ENCODE assay signal across 8 cellular contexts in genomic region chr1:221742555-221743415, GRCh38. TPM values are rescaled to one million over a fixed set of nuclear protein-coding genes. Genes with fewer than 3 reads are reported as not detected.
DNase-seq lines count a peak whose midpoint lies in the region; ATAC-seq and FAIRE-seq lines count a peak whose summit lies in the region.

No MANE protein-coding gene starts in this region.

- H3K4me1 Mint-ChIP-seq in central memory CD8-positive, alpha-beta T cell = peaks cover 12% of the 10 kb centered on the region

- no peak overlapping the region for H3K27ac Mint-ChIP-seq in central memory CD8-positive, alpha-beta T cell (ENCODE audit: low read depth)

- DNase-seq in A172 (ENCODE audit: low spot score) (peak; percentile 65), GM18507 (ENCODE audit: extremely low spot score, insufficient read length, low read depth) (no peak), NCI-H2171 treated with DMSO at 0.1 percent for 48 hours (lab: John Stamatoyannopoulos, UW) (peak; percentile 38), left lobe of liver (ENCODE audit: low spot score) (peak; percentile 95)
- peak; percentile 65 to 73 for DNase-seq in central memory CD8-positive, alpha-beta T cell (ENCODE audit: low spot score in 2 of 2)
- peak; percentile 73 to 75 for DNase-seq in stimulated activated CD4-positive, alpha-beta T cell treated with anti-CD3 and anti-CD28 coated beads, Interleukin-2, amount 100 ng/mL, for 48 hours

- peaks cover 14% of the 10 kb centered on the region for H3K36me3 Mint-ChIP-seq in central memory CD8-positive, alpha-beta T cell (ENCODE audit: insufficient read depth)

- H3K9me3 Mint-ChIP-seq in central memory CD8-positive, alpha-beta T cell = no peaks in the 10 kb centered on the region

- no peaks in the 10 kb centered on the region for H3K27me3 Mint-ChIP-seq in central memory CD8-positive, alpha-beta T cell

- no peak overlapping the region for H3K4me3 Mint-ChIP-seq in central memory CD8-positive, alpha-beta T cell

- peak; percentile 64 for FAIRE-seq in GM18507 (lab: Jason Lieb, UNC)

- ATAC-seq in HG02973 (IDR thresholded peaks at IDR 0.05; ENCODE audit: unreplicated experiment) (peak; percentile 42), left lobe of liver (peak; percentile 76)
- peak; percentile 46 to 54 for ATAC-seq in activated CD4-positive, CD25-positive, alpha-beta regulatory T cell treated with anti-CD3 and anti-CD28 coated beads, Interleukin-2, amount 50 U/mL, for 24 hours
- ATAC-seq in central memory CD8-positive, alpha-beta T cell (replicated peaks; ENCODE audit: extremely low read depth, poor library complexity, severe bottlenecking) = peak; percentile 35

RNA-seq across cellular contexts. Expression of gene DUSP10, which starts 0.9 kb away (rescaled TPM):
- 29.0 and 43.7 TPM in 2 replicates for total RNA-seq in A172 (2014; rRNA removed; shearing (Covaris generic))
- 7.4 TPM for total RNA-seq in left lobe of liver
